Comparison of ENCODE assay signal across 1 cellular context in genomic region chr11:61766353-61766841, GRCh38.
TF ChIP-seq lines count a peak whose summit lies in the region.

No MANE protein-coding gene starts in this region.

TF ChIP-seq in H1, 55 proteins besides CTCF, POLR2A, EP300 and RAD21:
- TF ChIP-seq SIN3A (conservative IDR thresholded peaks at IDR 0.05 in 1 of 2, IDR thresholded peaks at IDR 0.05 in 1 of 2; ENCODE audit: low read depth in 1 of 2, low read length in 2 of 2) (no peak), BRCA1 (IDR thresholded peaks at IDR 0.05; ENCODE audit: low read depth, low read length) (no peak), EZH2 (IDR thresholded peaks at IDR 0.05; ENCODE audit: low read depth, low read length, severe bottlenecking) (no peak), MAFK (IDR thresholded peaks at IDR 0.05; ENCODE audit: low read depth, low read length) (no peak), GTF2F1 (IDR thresholded peaks at IDR 0.05; ENCODE audit: borderline replicate concordance, low read depth, low read length) (no peak), CHD7 (IDR thresholded peaks at IDR 0.05; ENCODE audit: insufficient replicate concordance, low read length) (no peak), TCF12 (IDR thresholded peaks at IDR 0.05; ENCODE audit: low read depth, low read length) (no peak), NRF1 (IDR thresholded peaks at IDR 0.05; ENCODE audit: low read depth, low read length) (no peak), YY1 (IDR thresholded peaks at IDR 0.05; ENCODE audit: low read depth, low read length) (no peak), CBX8 (IDR thresholded peaks at IDR 0.05; ENCODE audit: borderline replicate concordance, low read depth, low read length) (no peak), RNF2 (IDR thresholded peaks at IDR 0.05; ENCODE audit: borderline replicate concordance, low read depth, low read length, missing control alignments, poor library complexity, severe bottlenecking) (no peak), JUND (IDR thresholded peaks at IDR 0.05; ENCODE audit: low read length) (no peak), JUN (IDR thresholded peaks at IDR 0.05; ENCODE audit: low read depth, low read length) (no peak), RBBP5 (IDR thresholded peaks at IDR 0.05; ENCODE audit: borderline replicate concordance, low read depth, low read length) (no peak), SIRT6 (IDR thresholded peaks at IDR 0.05; ENCODE audit: low read length) (no peak), RXRA (IDR thresholded peaks at IDR 0.05; ENCODE audit: insufficient read depth, low read depth, low read length) (no peak), KDM1A (IDR thresholded peaks at IDR 0.05; ENCODE audit: borderline replicate concordance, low read length) (no peak), SUZ12 (IDR thresholded peaks at IDR 0.05; ENCODE audit: low read length) (no peak), POLR2AphosphoS5 (IDR thresholded peaks at IDR 0.05; ENCODE audit: low read depth, low read length) (no peak)
